15 cellular contexts compared by ENCODE assay signal in genomic region chr11:58615556-58615955, GRCh38. TPM values are rescaled to one million over a fixed set of nuclear protein-coding genes. Genes with fewer than 3 reads are reported as not detected.
A peak's percentile ranks its signal among the peaks of the same experiment; 100 is the strongest.
DNase-seq lines count a peak whose midpoint lies in the region; ATAC-seq, FAIRE-seq and TF ChIP-seq lines count a peak whose summit lies in the region.
"Had no signal": no experiment of that assay in that cellular context is flagged by ENCODE, and none has a peak within 500 bp of the region (broad histone marks: within the 10 kb centered on the region; RNA-seq: fewer than 3 reads in every experiment).

No MANE protein-coding gene starts in this region.

- no peak for TF ChIP-seq RAD21 in A549 (conservative IDR thresholded peaks at IDR 0.05 in 1 of 2, IDR thresholded peaks at IDR 0.05 in 1 of 2)

- POLR2A ChIA-PET in A549 (lab: Yijun Ruan, JAX), result no interaction called here
- POLR2A ChIA-PET in naive thymus-derived CD4-positive, alpha-beta T cell (lab: Charles Lee), result no interaction called here

- WGBS in A549 (ENCODE audit: missing lambda C conversion rate), result 81% methylated on average over 1 of the region's 1 CpG
- WGBS in lower leg skin, 2 donors, result 86 to 93% methylated on average over 1 of the region's 1 CpG

- TF ChIP-seq EP300 in A549 (IDR thresholded peaks at IDR 0.05), result no peak

- no peak overlapping the region for H3K4me3 Mint-ChIP-seq in activated T-cell treated with anti-CD3 and anti-CD28 coated beads, Interleukin-2, amount 50 U/mL, for 24 hours
- no peak overlapping the region for H3K4me3 Mint-ChIP-seq in activated T-helper 17 cell treated with anti-CD3 and anti-CD28 coated beads, Interleukin-2, amount 50 U/mL, for 72 hours
- H3K4me3 Mint-ChIP-seq in naive thymus-derived CD4-positive, alpha-beta T cell, result no peak overlapping the region
- H3K4me3 Mint-ChIP-seq in progenitor cell of endocrine pancreas (ENCODE audit: low read depth), result no peak overlapping the region
- H3K4me3 Mint-ChIP-seq: CD4-positive, CD25-positive, alpha-beta regulatory T cell; H9 had no signal

- no peaks in the 10 kb centered on the region for H3K9me3 ChIP-seq in A549
- no peaks in the 10 kb centered on the region for H3K9me3 ChIP-seq in naive thymus-derived CD4-positive, alpha-beta T cell (ENCODE audit: control insufficient read depth in 2 of 3, low read length in 3 of 3)
- H3K9me3 ChIP-seq: BLaER1 treated with 17β-estradiol and CSF1 and Interleukin-3, amounts not matched to agents 10 nM and 100 nM had no signal

- TF ChIP-seq POLR2A in A549 (IDR thresholded peaks at IDR 0.05; ENCODE audit: low read length) (no peak), lower leg skin (IDR thresholded peaks at IDR 0.05) (no peak)

- peaks cover 100% of the 10 kb centered on the region for H3K36me3 Mint-ChIP-seq in activated T-cell treated with anti-CD3 and anti-CD28 coated beads, Interleukin-2, amount 50 U/mL, for 24 hours (ENCODE audit: low read depth)
- peaks cover 100% of the 10 kb centered on the region for H3K36me3 Mint-ChIP-seq in activated T-helper 17 cell treated with anti-CD3 and anti-CD28 coated beads, Interleukin-2, amount 50 U/mL, for 72 hours (ENCODE audit: low read depth)
- peaks cover 17 to 78% (median 65%) of the 10 kb centered on the region in 5 donors for H3K36me3 Mint-ChIP-seq in naive thymus-derived CD4-positive, alpha-beta T cell
- peaks cover 50% of the 10 kb centered on the region for H3K36me3 Mint-ChIP-seq in progenitor cell of endocrine pancreas (ENCODE audit: insufficient read depth)

- CTCF ChIA-PET in A549 (lab: Yijun Ruan, JAX), result no interaction called here
- CTCF ChIA-PET in naive thymus-derived CD4-positive, alpha-beta T cell (lab: Charles Lee), result no interaction called here

- no peak overlapping the region for H3K27ac ChIP-seq in A549
- no peak overlapping the region for H3K27ac ChIP-seq in naive thymus-derived CD4-positive, alpha-beta T cell (ENCODE audit: low read depth, low read length)
- H3K27ac ChIP-seq: 22Rv1; BLaER1 treated with 17β-estradiol and CSF1 and Interleukin-3, amounts not matched to agents 10 nM and 100 nM had no signal

- TF ChIP-seq CTCF in A549 (IDR thresholded peaks at IDR 0.05) (no peak), progenitor cell of endocrine pancreas (IDR thresholded peaks at IDR 0.05; ENCODE audit: unreplicated experiment) (no peak), lower leg skin (IDR thresholded peaks at IDR 0.05) (no peak)

- peaks cover 44% of the 10 kb centered on the region for H3K4me1 Mint-ChIP-seq in activated T-cell treated with anti-CD3 and anti-CD28 coated beads, Interleukin-2, amount 50 U/mL, for 24 hours (ENCODE audit: low read depth)
- peaks cover 22% of the 10 kb centered on the region for H3K4me1 Mint-ChIP-seq in activated T-helper 17 cell treated with anti-CD3 and anti-CD28 coated beads, Interleukin-2, amount 50 U/mL, for 72 hours
- peaks cover 5 to 34% (median 12%) of the 10 kb centered on the region in 7 donors for H3K4me1 Mint-ChIP-seq in naive thymus-derived CD4-positive, alpha-beta T cell
- H3K4me1 Mint-ChIP-seq in progenitor cell of endocrine pancreas (ENCODE audit: low read depth), result peaks cover 18% of the 10 kb centered on the region
- H3K4me1 Mint-ChIP-seq: H9 had no signal

- H3K27me3 Mint-ChIP-seq in activated T-cell treated with anti-CD3 and anti-CD28 coated beads, Interleukin-2, amount 50 U/mL, for 24 hours, result no peaks in the 10 kb centered on the region
- H3K27me3 Mint-ChIP-seq in activated T-helper 17 cell treated with anti-CD3 and anti-CD28 coated beads, Interleukin-2, amount 50 U/mL, for 72 hours, result no peaks in the 10 kb centered on the region
- H3K27me3 Mint-ChIP-seq in naive thymus-derived CD4-positive, alpha-beta T cell, result no peaks in the 10 kb centered on the region
- H3K27me3 Mint-ChIP-seq in progenitor cell of endocrine pancreas, result no peaks in the 10 kb centered on the region
- H3K27me3 Mint-ChIP-seq: CD4-positive, CD25-positive, alpha-beta regulatory T cell had no signal

- no peaks in the 10 kb centered on the region for H3K4me1 ChIP-seq in A549
- no peaks in the 10 kb centered on the region for H3K4me1 ChIP-seq in naive thymus-derived CD4-positive, alpha-beta T cell (ENCODE audit: control insufficient read depth in 2 of 2, insufficient read depth in 2 of 2, low read length in 2 of 2)

- peak overlapping the region; percentile 27 for H3K27ac Mint-ChIP-seq in activated T-cell treated with anti-CD3 and anti-CD28 coated beads, Interleukin-2, amount 50 U/mL, for 24 hours
- H3K27ac Mint-ChIP-seq in activated T-helper 17 cell treated with anti-CD3 and anti-CD28 coated beads, Interleukin-2, amount 50 U/mL, for 72 hours, result peak overlapping the region; percentile 75
- H3K27ac Mint-ChIP-seq in naive thymus-derived CD4-positive, alpha-beta T cell, result peak overlapping the region in 5 of 9 donors; percentile 5 to 89 (median 35)
- H3K27ac Mint-ChIP-seq in progenitor cell of endocrine pancreas, result no peak overlapping the region
- H3K27ac Mint-ChIP-seq: H9 had no signal

- no peak for FAIRE-seq in A549 (lab: Jason Lieb, UNC)

- ATAC-seq in A549 (no peak), Right ventricle myocardium superior (ENCODE audit: poor library complexity) (no peak)
- ATAC-seq in activated T-helper 17 cell treated with anti-CD3 and anti-CD28 coated beads, Interleukin-2, amount 50 U/mL, for 72 hours (replicated peaks), result no peak
- ATAC-seq in naive thymus-derived CD4-positive, alpha-beta T cell, result no peak

- no peak overlapping the region for H3K4me2 ChIP-seq in A549
- H3K4me2 ChIP-seq: BLaER1 treated with 17β-estradiol and CSF1 and Interleukin-3, amounts not matched to agents 10 nM and 100 nM had no signal

- H3K27me3 ChIP-seq in naive thymus-derived CD4-positive, alpha-beta T cell (ENCODE audit: control insufficient read depth in 2 of 2, insufficient read depth in 2 of 2, low read length in 2 of 2), result no peaks in the 10 kb centered on the region
- H3K27me3 ChIP-seq: BLaER1 treated with 17β-estradiol and CSF1 and Interleukin-3, amounts not matched to agents 10 nM and 100 nM had no signal

- H3K4me3 ChIP-seq in A549 (no peak overlapping the region), lower leg skin (ENCODE audit: low read depth, poor library complexity, severe bottlenecking) (no peak overlapping the region)
- H3K4me3 ChIP-seq in naive thymus-derived CD4-positive, alpha-beta T cell (ENCODE audit: low read length), result no peak overlapping the region
- H3K4me3 ChIP-seq: BLaER1 treated with 17β-estradiol and CSF1 and Interleukin-3, amounts not matched to agents 10 nM and 100 nM; GM23248 had no signal

- no peaks in the 10 kb centered on the region for H3K9me3 Mint-ChIP-seq in activated T-cell treated with anti-CD3 and anti-CD28 coated beads, Interleukin-2, amount 50 U/mL, for 24 hours
- H3K9me3 Mint-ChIP-seq in activated T-helper 17 cell treated with anti-CD3 and anti-CD28 coated beads, Interleukin-2, amount 50 U/mL, for 72 hours, result no peaks in the 10 kb centered on the region
- H3K9me3 Mint-ChIP-seq in naive thymus-derived CD4-positive, alpha-beta T cell, result no peaks in the 10 kb centered on the region
- H3K9me3 Mint-ChIP-seq in progenitor cell of endocrine pancreas (ENCODE audit: low read depth), result no peaks in the 10 kb centered on the region
- H3K9me3 Mint-ChIP-seq: CD4-positive, CD25-positive, alpha-beta regulatory T cell; H9 had no signal

- intact Hi-C loops in naive thymus-derived CD4-positive, alpha-beta T cell (cut with micrococcal nuclease), result no loop called here
- intact Hi-C loops in Right ventricle myocardium superior (cut with DNase I), result no loop called here
- intact Hi-C loops in lower leg skin (cut with DNase I; ENCODE audit: low total_unique reads), result no loop called here

- H3K36me3 ChIP-seq in naive thymus-derived CD4-positive, alpha-beta T cell (ENCODE audit: control insufficient read depth in 2 of 3, insufficient read depth in 3 of 3, low read length in 3 of 3), result peaks cover 51 to 94% (median 65%) of the 10 kb centered on the region in 3 experiments

- no peak for DNase-seq in activated T-cell treated with anti-CD3 and anti-CD28 coated beads, Interleukin-2, amount 50 U/mL, for 24 hours
- DNase-seq in activated T-cell treated with anti-CD3 and anti-CD28 coated beads for 4 hours (no peak), A549 (ENCODE audit: low read depth in 1 of 2, low spot score in 1 of 2) (no peak), Right ventricle myocardium superior (no peak), progenitor cell of endocrine pancreas (ENCODE audit: low spot score, unreplicated experiment) (no peak), lower leg skin (ENCODE audit: low spot score in 2 of 2) (no peak)
- DNase-seq in naive thymus-derived CD4-positive, alpha-beta T cell, result no peak
- DNase-seq: ACHN; CD4-positive, CD25-positive, alpha-beta regulatory T cell; DMS 273 treated with DMSO at 0.1 percent for 48 hours; GM23248; H9 had no signal

RNA-seq across cellular contexts. Expression of gene CNTF, which starts 6.9 kb away (rescaled TPM):
- polyA plus RNA-seq in A549 (2011; rRNA removed) (1.3 and 1.8 TPM in 2 replicates), A549 (2017; fragmentation: RNase III; extraction: RNeasy Plus Mini Kit Qiagen cat#74134 plus additional on column Dnase treatment) (0.91 to 1.3 TPM (median 1.2 TPM) in 3 replicates)
- 0.33 and 0.49 TPM in 2 replicates for polyA plus RNA-seq in A549 (2012; cell fraction: cytosol; rRNA removed)
- polyA plus RNA-seq in A549 (2012; cell fraction: nucleus; rRNA removed), result 2.1 and 2.8 TPM in 2 replicates
- 3.7 and 5.0 TPM in 2 replicates for polyA minus RNA-seq in A549 (2011; rRNA and poly(A)+ RNA removed)
- 1 to 10 TPM; 4.1 to 5.5 TPM for total RNA-seq in activated T-helper 17 cell treated with anti-CD3 and anti-CD28 coated beads, Interleukin-2, amount 50 U/mL, for 72 hours
- total RNA-seq in naive thymus-derived CD4-positive, alpha-beta T cell, result 1 to 10 TPM; 2.9 to 4.9 (median 4.0) TPM
- under 1 TPM in 1 of 2 donors, not detected in 1; 0.10 TPM for polyA plus RNA-seq in naive thymus-derived CD4-positive, alpha-beta T cell
- total RNA-seq in Right ventricle myocardium superior (0.73 TPM), progenitor cell of endocrine pancreas (3.9 and 4.3 TPM in 2 replicates), lower leg skin (1 to 10 TPM in 3 of 4 donors, under 1 TPM in 1; 0.89 to 2.3 (median 1.6) TPM)
- polyA plus RNA-seq: CD4-positive, CD25-positive, alpha-beta regulatory T cell had no signal

RNA-seq across cellular contexts. Expression of gene ZFP91, which starts 36.7 kb away (rescaled TPM):
- polyA plus RNA-seq in A549 (2011; rRNA removed) (52.3 and 66.9 TPM in 2 replicates), A549 (2017; fragmentation: RNase III; extraction: RNeasy Plus Mini Kit Qiagen cat#74134 plus additional on column Dnase treatment) (45.0 to 48.5 TPM (median 47.7 TPM) in 3 replicates)
- polyA plus RNA-seq in A549 (2012; cell fraction: cytosol; rRNA removed), result 10.7 and 12.2 TPM in 2 replicates
- 5.8 and 10.0 TPM in 2 replicates for polyA plus RNA-seq in A549 (2012; cell fraction: nucleus; rRNA removed)
- 35.4 and 38.3 TPM in 2 replicates for polyA minus RNA-seq in A549 (2011; rRNA and poly(A)+ RNA removed)
- total RNA-seq in activated T-helper 17 cell treated with anti-CD3 and anti-CD28 coated beads, Interleukin-2, amount 50 U/mL, for 72 hours, result 10 to 100 TPM; 45.7 to 47.4 TPM
- 10 to 100 TPM; 36.9 to 53.8 (median 40.9) TPM for total RNA-seq in naive thymus-derived CD4-positive, alpha-beta T cell
- 1 to 10 TPM; 6.5 to 7.2 TPM for polyA plus RNA-seq in naive thymus-derived CD4-positive, alpha-beta T cell
- total RNA-seq in Right ventricle myocardium superior (57.3 TPM), progenitor cell of endocrine pancreas (48.3 and 51.2 TPM in 2 replicates), lower leg skin (10 to 100 TPM; 46.4 to 58.4 (median 51.7) TPM)

RNA-seq across cellular contexts. Expression of gene LPXN, which starts 39.9 kb away (rescaled TPM):
- polyA plus RNA-seq in A549 (2011; rRNA removed) (6.6 and 6.7 TPM in 2 replicates), A549 (2017; fragmentation: RNase III; extraction: RNeasy Plus Mini Kit Qiagen cat#74134 plus additional on column Dnase treatment) (2.5 to 2.9 TPM (median 2.5 TPM) in 3 replicates)
- 1.5 and 2.0 TPM in 2 replicates for polyA plus RNA-seq in A549 (2012; cell fraction: cytosol; rRNA removed)
- 2.7 and 4.0 TPM in 2 replicates for polyA plus RNA-seq in A549 (2012; cell fraction: nucleus; rRNA removed)
- 7.3 and 9.7 TPM in 2 replicates for polyA minus RNA-seq in A549 (2011; rRNA and poly(A)+ RNA removed)
- total RNA-seq in activated T-helper 17 cell treated with anti-CD3 and anti-CD28 coated beads, Interleukin-2, amount 50 U/mL, for 72 hours, result 100 to 1,000 TPM; 234 to 320 TPM
- 100 to 1,000 TPM in 3 of 5 experiments, 10 to 100 TPM in 2; 58.2 to 147 (median 142) TPM for total RNA-seq in naive thymus-derived CD4-positive, alpha-beta T cell
- polyA plus RNA-seq in naive thymus-derived CD4-positive, alpha-beta T cell, result 100 to 1,000 TPM; 169 to 215 TPM
- total RNA-seq in Right ventricle myocardium superior (3.1 TPM), progenitor cell of endocrine pancreas (6.5 and 6.6 TPM in 2 replicates), lower leg skin (1 to 10 TPM; 4.1 to 7.7 (median 5.4) TPM)
